Comparison of ENCODE assay signal across 1 cellular context in the genomic region with DNA sequence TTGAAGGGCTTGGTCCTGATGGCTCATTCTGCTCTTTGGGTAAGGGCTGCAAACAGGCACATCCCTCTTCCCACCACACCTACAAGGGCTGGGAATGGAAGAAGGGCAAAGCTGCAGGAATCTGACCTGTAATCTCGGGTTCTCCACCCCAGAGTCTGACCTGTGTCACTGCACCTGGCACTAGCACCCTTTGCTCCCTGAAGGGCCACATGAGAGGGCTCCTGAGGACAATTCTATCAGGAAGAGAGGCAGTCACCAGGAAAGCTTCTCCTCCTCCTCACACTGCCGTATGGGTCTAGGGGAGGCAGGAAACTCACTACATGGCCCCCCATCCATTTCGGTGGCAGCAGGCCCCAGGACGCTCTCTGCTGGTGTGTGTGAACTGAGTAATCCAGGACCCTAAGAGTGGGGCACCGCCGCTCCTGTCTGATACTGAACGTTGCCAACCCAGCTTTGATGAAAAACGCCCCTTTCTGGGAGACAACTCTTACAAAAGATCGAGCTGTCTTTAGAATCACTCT.
TF ChIP-seq lines count a peak whose summit lies in the region.

No MANE protein-coding gene starts in this region.

TF ChIP-seq in A549, 52 proteins besides CTCF, POLR2A, EP300 and RAD21:
- TF ChIP-seq HOXA7 (CRISPR knock-in tag; IDR thresholded peaks at IDR 0.05): no peak
- no peak for TF ChIP-seq NPAS2 (CRISPR knock-in tag; IDR thresholded peaks at IDR 0.05; ENCODE audit: borderline replicate concordance)
- TF ChIP-seq USF2 (IDR thresholded peaks at IDR 0.05): no peak
- TF ChIP-seq HOXB5 (CRISPR knock-in tag; IDR thresholded peaks at IDR 0.05): no peak
- no peak for TF ChIP-seq CBX2 (IDR thresholded peaks at IDR 0.05; ENCODE audit: borderline replicate concordance, low read depth)
- TF ChIP-seq RFX5 (IDR thresholded peaks at IDR 0.05): no peak
- TF ChIP-seq CBX8 (IDR thresholded peaks at IDR 0.05): no peak
- no peak for TF ChIP-seq ZNF302 (CRISPR knock-in tag; IDR thresholded peaks at IDR 0.05)
- no peak for TF ChIP-seq EHF (CRISPR knock-in tag; IDR thresholded peaks at IDR 0.05)
- no peak for TF ChIP-seq ELK1 (IDR thresholded peaks at IDR 0.05; ENCODE audit: low read depth, low read length)
- no peak for TF ChIP-seq TP53 (CRISPR knock-in tag; IDR thresholded peaks at IDR 0.05)
- no peak for TF ChIP-seq REST (IDR thresholded peaks at IDR 0.05)
- no peak for TF ChIP-seq MAFK (IDR thresholded peaks at IDR 0.05; ENCODE audit: partially characterized antibody)
- no peak for TF ChIP-seq ATOH8 (CRISPR knock-in tag; IDR thresholded peaks at IDR 0.05; ENCODE audit: low read depth)
- TF ChIP-seq HES2 (IDR thresholded peaks at IDR 0.05): no peak
- TF ChIP-seq CHD4 (IDR thresholded peaks at IDR 0.05; ENCODE audit: borderline replicate concordance): no peak
- no peak for TF ChIP-seq RARB (CRISPR knock-in tag; IDR thresholded peaks at IDR 0.05)
- TF ChIP-seq NR3C1 (IDR thresholded peaks at IDR 0.05): no peak
- no peak for TF ChIP-seq FOSB (CRISPR knock-in tag; IDR thresholded peaks at IDR 0.05)
TF ChIP-seq in A549: peak in this region for 0.
